ENCODE assay signal across 31 cellular contexts in the genomic region with DNA sequence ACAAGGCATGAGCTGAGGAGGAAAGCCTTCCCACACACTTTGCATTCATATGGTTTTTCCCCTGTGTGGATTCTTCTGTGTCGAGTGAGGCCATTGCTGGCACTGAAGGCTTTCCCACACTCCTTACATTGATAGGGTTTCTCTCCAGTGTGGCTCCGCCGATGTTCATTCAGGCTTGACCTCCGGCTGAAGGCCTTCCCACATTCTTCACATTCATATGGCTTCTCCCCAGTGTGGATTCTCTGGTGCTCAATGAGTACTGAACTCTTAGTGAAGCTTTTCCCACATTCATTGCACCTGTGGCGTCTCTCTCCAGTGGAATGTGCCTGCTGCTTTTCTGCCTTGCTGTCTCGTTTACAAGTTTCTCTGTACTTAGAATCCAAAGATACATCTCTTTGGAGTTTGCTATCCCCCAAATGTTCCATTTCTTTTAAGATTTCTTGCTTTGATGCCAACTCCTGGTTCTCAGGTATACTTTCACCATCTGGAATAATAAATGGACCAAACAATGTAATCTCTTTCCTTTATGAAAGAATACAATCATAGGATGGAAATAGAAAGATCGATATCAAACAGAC. TPM values are rescaled to one million over a fixed set of nuclear protein-coding genes. Genes with fewer than 3 reads are reported as not detected.
"Had no signal": no experiment of that assay in that cellular context is flagged by ENCODE, and none has a peak within 500 bp of the region (broad histone marks: within the 10 kb centered on the region; RNA-seq: fewer than 3 reads in every experiment).

No MANE protein-coding gene starts in this region.

- H3K27ac Mint-ChIP-seq: activated CD4-positive, alpha-beta memory T cell treated with anti-CD3 and anti-CD28 coated beads, Interleukin-2, amount 10 ng/mL, durations not matched to agents 7 days and 5 days; activated CD4-positive, alpha-beta T cell treated with anti-CD3 and anti-CD28 coated beads for 36 hours; activated naive CD8-positive, alpha-beta T cell treated with anti-CD3 and anti-CD28 coated beads, Interleukin-2, amount 10 ng/mL, durations not matched to agents 7 days and 5 days; activated T-cell treated with anti-CD3 and anti-CD28 coated beads, Interleukin-2, amount 50 U/mL, for 72 hours; activated T-helper 2 cell treated with anti-CD3 and anti-CD28 coated beads, Interferon-gamma antibody, Interleukin-2, Interleukin-4, amounts not matched to agents 10 μg/mL and 5 μg/mL and 100 μg/mL, durations not matched to agents 14 hours and 24 hours and 36 hours; T-cell had no signal

- FAIRE-seq: bronchial epithelial cell, TTC549 had no signal

- H3K27ac ChIP-seq: ascending aorta, body of pancreas, SK-N-MC had no signal

- H3K4me1 ChIP-seq: ascending aorta, body of pancreas had no signal

- ATAC-seq: activated CD4-positive, alpha-beta T cell treated with anti-CD3 and anti-CD28 coated beads for 36 hours; activated T-cell treated with anti-CD3 and anti-CD28 coated beads, Interleukin-2, amount 50 U/mL, for 72 hours; body of pancreas; Panc1; Right ventricle myocardium inferior; T-cell had no signal

- H3K27me3 ChIP-seq: ascending aorta, body of pancreas had no signal

- H3K4me3 ChIP-seq: ascending aorta, body of pancreas, SK-N-MC had no signal

- H3K4me1 Mint-ChIP-seq: activated CD4-positive, alpha-beta memory T cell treated with anti-CD3 and anti-CD28 coated beads, Interleukin-2, amount 10 ng/mL, durations not matched to agents 7 days and 5 days; activated CD4-positive, alpha-beta T cell treated with anti-CD3 and anti-CD28 coated beads for 36 hours; activated naive CD8-positive, alpha-beta T cell treated with anti-CD3 and anti-CD28 coated beads, Interleukin-2, amount 10 ng/mL, durations not matched to agents 7 days and 5 days; T-cell had no signal

- H3K4me3 Mint-ChIP-seq: activated CD4-positive, alpha-beta memory T cell treated with anti-CD3 and anti-CD28 coated beads, Interleukin-2, amount 10 ng/mL, durations not matched to agents 7 days and 5 days; activated CD4-positive, alpha-beta T cell treated with anti-CD3 and anti-CD28 coated beads for 36 hours; activated naive CD8-positive, alpha-beta T cell treated with anti-CD3 and anti-CD28 coated beads, Interleukin-2, amount 10 ng/mL, durations not matched to agents 7 days and 5 days; activated T-cell treated with anti-CD3 and anti-CD28 coated beads, Interleukin-2, amount 50 U/mL, for 72 hours; T-cell had no signal

- H3K27me3 Mint-ChIP-seq: activated naive CD8-positive, alpha-beta T cell treated with anti-CD3 and anti-CD28 coated beads, Interleukin-2, amount 10 ng/mL, durations not matched to agents 7 days and 5 days had no signal

- DNase-seq: activated CD4-positive, alpha-beta memory T cell treated with anti-CD3 and anti-CD28 coated beads, Interleukin-2, amount 10 ng/mL, durations not matched to agents 7 days and 5 days; activated CD4-positive, alpha-beta T cell treated with anti-CD3 and anti-CD28 coated beads for 36 hours; activated CD4-positive, alpha-beta T cell treated with anti-CD3 and anti-CD28 coated beads, Interleukin-2, amount 50 U/mL, for 1 hour; activated CD8-positive, alpha-beta memory T cell treated with anti-CD3 and anti-CD28 coated beads, Interleukin-2, amount 50 U/mL, for 4 hours; activated gamma-delta T cell treated with Interleukin-2 at 50 U/mL for 16 hours; activated naive CD4-positive, alpha-beta T cell treated with anti-CD3 and anti-CD28 coated beads, Interleukin-2, amount 50 U/mL, for 16 hours; activated naive CD8-positive, alpha-beta T cell treated with anti-CD3 and anti-CD28 coated beads, Interleukin-2, amount 10 ng/mL, durations not matched to agents 7 days and 5 days; activated T-cell treated with anti-CD3 and anti-CD28 coated beads, Interleukin-2, amount 50 U/mL, for 72 hours; body of pancreas; central memory CD4-positive, alpha-beta T cell; Kasumi-1; KBM-7; NCI-H1048; NCI-H146; NCI-H187 treated with DMSO at 0.1 percent for 48 hours; NCI-H2171 treated with DMSO at 0.1 percent for 48 hours; NCI-H226; NCI-H526 treated with DMSO at 0.1 percent for 48 hours; NCI-H82; RPMI8226; T-cell; T-helper 2 cell; T1000 had no signal

RNA-seq across cellular contexts. Expression of gene ZSCAN31, which starts 9.5 kb away (rescaled TPM):
- total RNA-seq: OCI-LY7 had no signal
